In the genomic region with DNA sequence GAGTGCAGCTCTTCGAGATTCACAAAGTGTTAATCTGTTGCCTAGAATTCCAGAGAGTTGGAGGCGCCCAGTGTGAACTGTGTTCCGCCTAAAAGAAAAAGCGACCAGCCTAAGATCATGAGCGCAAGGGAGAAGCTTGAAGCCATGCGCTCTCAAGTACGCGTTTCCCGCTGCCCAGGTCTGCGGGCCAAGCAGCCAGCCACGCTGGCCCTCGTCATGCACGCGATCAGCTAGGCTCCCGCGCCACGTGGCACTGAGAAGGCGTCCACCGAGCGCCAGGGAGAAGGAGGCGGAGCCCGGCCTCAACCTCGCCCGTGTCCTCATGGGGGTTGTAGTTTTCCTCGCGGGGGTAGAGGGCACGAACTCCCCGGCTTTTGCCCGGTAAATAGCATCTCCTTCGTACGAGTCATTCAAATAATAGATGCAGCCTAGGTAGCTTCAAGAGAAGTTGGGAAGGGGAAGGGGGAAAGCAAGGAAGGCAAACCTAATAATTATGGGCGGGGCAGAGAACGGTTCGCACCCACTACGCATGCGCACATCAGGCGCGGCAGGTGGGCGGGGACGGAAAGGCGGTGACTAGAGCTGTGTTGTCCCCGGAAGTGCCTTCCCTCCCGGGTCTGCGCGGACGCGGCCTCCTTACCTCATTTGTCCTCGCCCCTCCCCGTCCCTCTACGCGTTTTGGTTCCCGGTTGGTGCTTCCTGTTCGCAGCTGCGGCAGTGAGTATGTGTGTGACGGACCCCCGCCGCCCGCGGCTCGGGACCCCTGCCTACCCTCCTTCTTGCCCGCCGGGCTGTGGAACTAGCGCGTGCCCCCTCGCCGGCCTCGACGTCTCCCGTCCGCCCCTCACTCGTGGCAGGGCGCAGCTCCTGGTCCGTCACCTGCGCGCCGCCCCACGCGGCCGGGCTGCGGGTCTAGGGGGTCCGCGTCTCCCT, we compare ENCODE assay signal across 8 cellular contexts. TPM values are rescaled to one million over a fixed set of nuclear protein-coding genes. Genes with fewer than 3 reads are reported as not detected.
A peak's percentile ranks its signal among the peaks of the same experiment; 100 is the strongest.
DNase-seq lines count a peak whose midpoint lies in the region; ATAC-seq, FAIRE-seq and TF ChIP-seq lines count a peak whose summit lies in the region.

Gene ZCCHC7, plus strand, starts transcription at position 668 of the 933 bp plus-strand sequence.

- DNase-seq in AG10803 (ENCODE audit: low read depth) = peak; percentile 92
- DNase-seq in NCI-H460 (ENCODE audit: extremely low read depth, low read depth) = peak; percentile 91
- peak; percentile 96 for DNase-seq in activated CD4-positive, CD25-positive, alpha-beta regulatory T cell treated with anti-CD3 and anti-CD28 coated beads, Interleukin-2, amount 50 U/mL, for 72 hours
- peak; percentile 66 to 92 for DNase-seq in cerebellar nuclear complex (lab: John Stamatoyannopoulos, UW)
- peak; percentile 62 for DNase-seq in keratinocyte (ENCODE audit: low read depth, low spot score)
- DNase-seq in stimulated activated CD4-positive, alpha-beta T cell treated with anti-CD3 and anti-CD28 coated beads, Interleukin-15, amount 100 ng/mL, for 1 hour (ENCODE audit: low read depth in 1 of 2, low spot score in 1 of 2) = peak; percentile 95 to 97

- TF ChIP-seq CTCF in AG10803 (conservative IDR thresholded peaks at IDR 0.05; ENCODE audit: low read length) (no peak), keratinocyte (optimal IDR thresholded peaks at IDR 0.05 in 1 of 3, IDR thresholded peaks at IDR 0.05 in 1 of 3, conservative IDR thresholded peaks at IDR 0.05 in 1 of 3; ENCODE audit: extremely low read depth in 1 of 3, insufficient read depth in 2 of 3, low read length in 3 of 3) (no peak)

- peaks cover 2% of the 10 kb centered on the region for H3K9me3 ChIP-seq in keratinocyte (ENCODE audit: control insufficient read depth, low read depth, low read length)

- H3K4me3 ChIP-seq in AG10803 (ENCODE audit: low read length) (peak within 1 kb of the TSS; percentile 83), keratinocyte (ENCODE audit: control insufficient read depth in 2 of 3, extremely low read depth in 1 of 3, insufficient read depth in 2 of 3, low read depth in 1 of 3, low read length in 3 of 3) (peak within 1 kb of the TSS; percentile 70 to 92 (median 88))

- no peaks in the 10 kb centered on the region for H3K27me3 ChIP-seq in keratinocyte (ENCODE audit: control insufficient read depth, extremely low read depth, insufficient read depth, low read length)

- H4K20me1 ChIP-seq in keratinocyte (ENCODE audit: control insufficient read depth, extremely low read depth, insufficient read depth, low read length) = no peaks in the 10 kb centered on the region

- peak within 1 kb of the TSS; percentile 80 for H3K4me2 ChIP-seq in keratinocyte (ENCODE audit: control insufficient read depth, extremely low read depth, insufficient read depth, low read depth, low read length)

- peak; percentile 90 for FAIRE-seq in keratinocyte (lab: Jason Lieb, UNC)

- H3K9me1 ChIP-seq in keratinocyte (ENCODE audit: control insufficient read depth, extremely low read depth, insufficient read depth, low read length) = no peaks in the 10 kb centered on the region

- H3K4me1 ChIP-seq in keratinocyte (ENCODE audit: control insufficient read depth, extremely low read depth, insufficient read depth, low read length) = peaks cover 4% of the 10 kb centered on the region

- H3K27ac ChIP-seq in keratinocyte (ENCODE audit: control insufficient read depth, insufficient read depth, low read length) = peak within 1 kb of the TSS; percentile 91

- H3K79me2 ChIP-seq in keratinocyte (ENCODE audit: control insufficient read depth, insufficient read depth, low read length) = peaks cover 39% of the 10 kb centered on the region

- H3K36me3 ChIP-seq in keratinocyte (ENCODE audit: control insufficient read depth in 2 of 2, extremely low read depth in 1 of 2, insufficient read depth in 2 of 2, low read length in 2 of 2) = no peaks in the 10 kb centered on the region

- dilution Hi-C loops in keratinocyte (cut with MboI; ENCODE audit: extremely low pct_ligation_motif_present, low sequenced_read_pairs) = no loop called here

- ATAC-seq in GM19043 (IDR thresholded peaks at IDR 0.05; ENCODE audit: low read depth, unreplicated experiment) = peak; percentile 92
- ATAC-seq in HG03378 (IDR thresholded peaks at IDR 0.05; ENCODE audit: unreplicated experiment) = peak; percentile 82

- H2AFZ ChIP-seq in keratinocyte (ENCODE audit: control insufficient read depth, low read length) = peak within 1 kb of the TSS; percentile 99

- H3K9ac ChIP-seq in keratinocyte (ENCODE audit: control insufficient read depth, extremely low read depth, insufficient read depth, low read length) = peak within 1 kb of the TSS; percentile 93

RNA-seq across cellular contexts. Expression of gene ZCCHC7, which starts in this region (rescaled TPM):
- 16.5 and 18.9 TPM in 2 replicates for total RNA-seq in NCI-H460 (2014; rRNA removed; shearing (Covaris generic))
- 4.2 and 6.8 TPM in 2 replicates for polyA plus RNA-seq in NCI-H460 (2014; cell fraction: nucleus; rRNA removed)
- 11.9 to 17.1 TPM (median 16.5 TPM) in 3 replicates for polyA plus RNA-seq in keratinocyte
- polyA plus RNA-seq in keratinocyte (2011; ENCODE audit: low read depth) = 25.4 TPM
- polyA plus RNA-seq in keratinocyte (2011; cell fraction: cytosol; rRNA removed) = 11.5 and 17.9 TPM in 2 replicates
- 18.5 and 22.0 TPM in 2 replicates for polyA plus RNA-seq in keratinocyte (2011; cell fraction: nucleus; rRNA removed)
- 9.0 and 14.8 TPM in 2 replicates for polyA plus RNA-seq in keratinocyte (2012; ENCODE audit: low replicate concordance)
- polyA minus RNA-seq in keratinocyte = 13.2 to 27.6 TPM (median 19.9 TPM) in 3 replicates
- polyA minus RNA-seq in keratinocyte (2011; cell fraction: cytosol; rRNA and poly(A)+ RNA removed) = 17.8 TPM
- 10.0 and 21.3 TPM in 2 replicates for polyA minus RNA-seq in keratinocyte (2011; cell fraction: nucleus; rRNA and poly(A)+ RNA removed)

Comparison
In these comparisons a context has a peak if more than half of its experiments do, and no peak if none do; other contexts are left out.
1. Peak in every context shown above with its lines: DNase-seq, ATAC-seq, H3K4me3 ChIP-seq and H3K27ac ChIP-seq.